Comparison of ENCODE assay signal across 8 cellular contexts in genomic region chr17:39730095-39730921, GRCh38. TPM values are rescaled to one million over a fixed set of nuclear protein-coding genes. Genes with fewer than 3 reads are reported as not detected.
DNase-seq lines count a peak whose midpoint lies in the region; ATAC-seq and TF ChIP-seq lines count a peak whose summit lies in the region.

Gene MIEN1, minus strand, starts transcription at chr17:39730532. Its CDS starts 37 bp downstream, at chr17:39730495.

- ATAC-seq in HG03025 (IDR thresholded peaks at IDR 0.05; ENCODE audit: low FRiP score, unreplicated experiment), result peak; percentile 83

- peaks cover 0 to 3% (median 0%) of the 10 kb centered on the region in 5 experiments for H3K9me3 Mint-ChIP-seq in brain

- H3K4me3 ChIP-seq in iPS-15b (ENCODE audit: low read depth, low read length) (peak within 1 kb of the TSS; percentile 84), skeletal muscle satellite cell (ENCODE audit: low read length) (peak within 1 kb of the TSS; percentile 75)

- peak within 1 kb of the TSS; percentile 34 to 94 (median 94) for H3K27ac Mint-ChIP-seq in brain

- H3K9me3 ChIP-seq in iPS-15b (ENCODE audit: control insufficient read depth, insufficient read depth, low read length) (no peaks in the 10 kb centered on the region), skeletal muscle satellite cell (replicated peaks; ENCODE audit: low read length) (no peaks in the 10 kb centered on the region)

- H3K4me2 ChIP-seq in skeletal muscle satellite cell (ENCODE audit: low read length), result peak within 1 kb of the TSS; percentile 87

- peaks cover 18% of the 10 kb centered on the region for H3K27me3 Mint-ChIP-seq in brain

- no peaks in the 10 kb centered on the region for H3K27me3 ChIP-seq in iPS-15b (ENCODE audit: control insufficient read depth, insufficient read depth, low read length)
- no peaks in the 10 kb centered on the region for H3K27me3 ChIP-seq in skeletal muscle satellite cell (ENCODE audit: control insufficient read depth, insufficient read depth, low read length)

- H3K36me3 ChIP-seq in iPS-15b (ENCODE audit: control insufficient read depth, insufficient read depth, low read length), result peaks cover 29% of the 10 kb centered on the region
- peaks cover 34% of the 10 kb centered on the region for H3K36me3 ChIP-seq in skeletal muscle satellite cell (ENCODE audit: insufficient read depth, low read length)

- DNase-seq in SIG-M5 treated with dmso at 0.1 percent for 504 hours (lab: John Stamatoyannopoulos, UW; ENCODE audit: unreplicated experiment) (peak; percentile 54), SIG-M5 (lab: John Stamatoyannopoulos, UW) (no peak), NCI-H2081 treated with DMSO at 0.1 percent for 48 hours (lab: John Stamatoyannopoulos, UW) (peak; percentile 58), UCSD-AML1 (lab: John Stamatoyannopoulos, UW; ENCODE audit: unreplicated experiment) (peak; percentile 93)

- H3K4me1 ChIP-seq in iPS-15b (ENCODE audit: control insufficient read depth, insufficient read depth, low read length) (peaks cover 5% of the 10 kb centered on the region), skeletal muscle satellite cell (ENCODE audit: control insufficient read depth, insufficient read depth, low read length) (peaks cover 7% of the 10 kb centered on the region)

- peaks cover 14% of the 10 kb centered on the region for H3K4me1 Mint-ChIP-seq in brain

- peak within 1 kb of the TSS; percentile 90 to 96 (median 93) for H3K4me3 Mint-ChIP-seq in brain

- H3K36me3 Mint-ChIP-seq in brain, result peaks cover 14% of the 10 kb centered on the region

- peak; percentile 89 to 95 for TF ChIP-seq CTCF in brain (conservative IDR thresholded peaks at IDR 0.05)

- peak within 1 kb of the TSS; percentile 68 for H3K9ac ChIP-seq in iPS-15b (ENCODE audit: low read depth, low read length)
- H3K9ac ChIP-seq in skeletal muscle satellite cell (ENCODE audit: low read depth, low read length), result peak within 1 kb of the TSS; percentile 81

RNA-seq across cellular contexts. Expression of gene MIEN1, which starts in this region (rescaled TPM):
- 148 TPM for polyA plus RNA-seq in brain (ENCODE audit: insufficient read depth, low read depth, low replicate concordance)
- 18.3 and 23.2 TPM in 2 replicates for total RNA-seq in skeletal muscle satellite cell (2012; rRNA removed)
